In the genomic region with DNA sequence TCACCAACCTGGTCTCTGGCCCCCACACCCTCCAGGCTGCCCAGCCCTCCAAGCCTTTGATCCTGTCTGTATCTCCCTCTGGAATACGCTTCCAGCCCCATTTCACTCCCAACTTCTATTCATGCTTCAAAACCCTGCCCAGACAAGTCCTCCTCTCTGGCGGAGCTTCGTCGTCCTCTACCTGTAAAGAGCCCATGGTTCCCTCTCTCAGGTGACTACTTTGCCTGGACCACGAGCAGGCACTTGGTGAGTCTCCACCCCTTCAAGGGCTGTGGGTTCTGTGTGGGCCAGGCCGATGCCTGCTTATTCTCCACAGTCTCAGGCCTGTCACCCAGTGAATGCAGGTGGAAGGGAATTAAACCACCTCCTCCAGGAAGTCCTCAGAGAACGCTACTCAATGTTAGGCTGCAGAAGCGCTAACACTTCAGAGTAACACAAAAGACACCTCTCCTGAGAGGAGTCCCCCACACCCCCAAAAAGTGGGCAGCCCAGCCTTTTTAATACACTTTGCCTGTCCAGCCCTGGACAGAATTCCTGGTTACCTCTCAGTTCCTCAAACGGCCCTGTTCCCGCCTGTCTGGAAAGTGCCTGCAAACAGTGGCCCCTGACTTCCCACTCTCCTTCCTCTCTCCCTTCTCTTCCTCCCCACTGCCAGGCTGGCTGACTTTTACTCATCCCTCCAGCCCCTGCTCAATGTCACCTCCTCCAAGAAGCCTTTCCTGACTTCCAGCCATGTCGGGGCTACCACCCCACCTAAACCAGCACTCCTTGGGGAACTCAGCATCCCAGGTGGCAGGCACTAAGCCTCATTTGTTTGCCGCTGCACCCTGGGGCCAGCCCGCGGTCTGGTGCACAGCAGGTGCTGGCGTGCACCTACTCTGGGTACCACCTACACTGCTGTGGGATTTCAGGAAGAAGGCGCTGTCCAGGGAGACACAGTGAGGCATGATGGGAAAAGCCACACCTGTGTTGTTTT, we compare ENCODE assay signal across 1 cellular context.
TF ChIP-seq lines count a peak whose summit lies in the region.

No MANE protein-coding gene starts in this region.

TF ChIP-seq in HepG2, 621 proteins besides CTCF, POLR2A, EP300 and RAD21:
- no peak for TF ChIP-seq ZNF629 (CRISPR knock-in tag; conservative IDR thresholded peaks at IDR 0.05)
- TF ChIP-seq HOXA5 (CRISPR knock-in tag; IDR thresholded peaks at IDR 0.05) = no peak
- TF ChIP-seq, protein P1, sequence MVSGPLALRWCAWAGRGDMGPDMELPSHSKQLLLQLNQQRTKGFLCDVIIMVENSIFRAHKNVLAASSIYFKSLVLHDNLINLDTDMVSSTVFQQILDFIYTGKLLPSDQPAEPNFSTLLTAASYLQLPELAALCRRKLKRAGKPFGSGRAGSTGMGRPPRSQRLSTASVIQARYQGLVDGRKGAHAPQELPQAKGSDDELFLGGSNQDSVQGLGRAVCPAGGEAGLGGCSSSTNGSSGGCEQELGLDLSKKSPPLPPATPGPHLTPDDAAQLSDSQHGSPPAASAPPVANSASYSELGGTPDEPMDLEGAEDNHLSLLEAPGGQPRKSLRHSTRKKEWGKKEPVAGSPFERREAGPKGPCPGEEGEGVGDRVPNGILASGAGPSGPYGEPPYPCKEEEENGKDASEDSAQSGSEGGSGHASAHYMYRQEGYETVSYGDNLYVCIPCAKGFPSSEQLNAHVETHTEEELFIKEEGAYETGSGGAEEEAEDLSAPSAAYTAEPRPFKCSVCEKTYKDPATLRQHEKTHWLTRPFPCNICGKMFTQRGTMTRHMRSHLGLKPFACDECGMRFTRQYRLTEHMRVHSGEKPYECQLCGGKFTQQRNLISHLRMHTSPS (CRISPR knock-in tag; IDR thresholded peaks at IDR 0.05; ENCODE audit: low read depth) = no peak
- no peak for TF ChIP-seq ZMYM2 (CRISPR knock-in tag; IDR thresholded peaks at IDR 0.05)
- no peak for TF ChIP-seq ZNF766 (CRISPR knock-in tag; IDR thresholded peaks at IDR 0.05; ENCODE audit: borderline replicate concordance)
- no peak for TF ChIP-seq ZSCAN20 (CRISPR knock-in tag; IDR thresholded peaks at IDR 0.05; ENCODE audit: borderline replicate concordance)
- TF ChIP-seq SSRP1 (CRISPR knock-in tag; IDR thresholded peaks at IDR 0.05) = no peak
- TF ChIP-seq ZNF83 (CRISPR knock-in tag; IDR thresholded peaks at IDR 0.05; ENCODE audit: borderline replicate concordance) = no peak
- TF ChIP-seq KLF11 (CRISPR knock-in tag; IDR thresholded peaks at IDR 0.05) = no peak
- TF ChIP-seq ZNF709 (CRISPR knock-in tag; IDR thresholded peaks at IDR 0.05) = no peak
- no peak for TF ChIP-seq MYC (CRISPR knock-in tag; IDR thresholded peaks at IDR 0.05; ENCODE audit: borderline replicate concordance)
- no peak for TF ChIP-seq FUBP1 (CRISPR knock-in tag; IDR thresholded peaks at IDR 0.05; ENCODE audit: borderline replicate concordance)
